Comparison of ENCODE assay signal across 8 cellular contexts in genomic region chr7:44573464-44574285, GRCh38. TPM values are rescaled to one million over a fixed set of nuclear protein-coding genes. Genes with fewer than 3 reads are reported as not detected.
A peak's percentile ranks its signal among the peaks of the same experiment; 100 is the strongest.
DNase-seq lines count a peak whose midpoint lies in the region; ATAC-seq and TF ChIP-seq lines count a peak whose summit lies in the region.

DDX56 (minus strand) TSS chr7:44573908; CDS start chr7:44573895, 13 bp downstream.

- intact Hi-C loops in esophagus squamous epithelium (cut with DNase I): no loop called here

- peaks cover 16% of the 10 kb centered on the region; the same call in 1 of the 2 replicates for H3K36me3 ChIP-seq in KMS-11 (ENCODE audit: insufficient read depth)
- H3K36me3 ChIP-seq in Peyer's patch: peaks cover 0 to 71% (median 0%) of the 10 kb centered on the region in 3 donors
- H3K36me3 ChIP-seq in esophagus squamous epithelium: peaks cover 34 to 75% (median 47%) of the 10 kb centered on the region in 3 donors

- peak within 1 kb of the TSS; percentile 90 for H3K4me2 ChIP-seq in KMS-11

- no peak within 1 kb of the TSS for H3K4me3 ChIP-seq in KMS-11 (IDR thresholded peaks at IDR 0.05; ENCODE audit: insufficient read depth, low read depth, low read length)
- H3K4me3 ChIP-seq in Peyer's patch: peak within 1 kb of the TSS; percentile 66 to 95 (median 88)
- peak within 1 kb of the TSS; percentile 67 to 94 (median 74) for H3K4me3 ChIP-seq in esophagus squamous epithelium

- peak; percentile 94 for ATAC-seq in GM21737 (IDR thresholded peaks at IDR 0.05; ENCODE audit: unreplicated experiment)

- H3K9me3 ChIP-seq in Peyer's patch: no peaks in the 10 kb centered on the region
- no peaks in the 10 kb centered on the region for H3K9me3 ChIP-seq in esophagus squamous epithelium

- no peaks in the 10 kb centered on the region for H4K20me1 ChIP-seq in KMS-11 (ENCODE audit: insufficient read depth)

- WGBS in esophagus squamous epithelium, 2 donors: 0% methylated on average over 4 to 27 of the region's 74 CpGs

- H3K27me3 ChIP-seq in KMS-11 (ENCODE audit: insufficient read depth, low read depth) (no peaks in the 10 kb centered on the region), Peyer's patch (no peaks in the 10 kb centered on the region), esophagus squamous epithelium (no peaks in the 10 kb centered on the region)

- TF ChIP-seq CTCF in KMS-11 (conservative IDR thresholded peaks at IDR 0.05; ENCODE audit: low read depth, low read length) (no peak), Peyer's patch (IDR thresholded peaks at IDR 0.05) (peak in 1 of 6 experiments; percentile 3), esophagus squamous epithelium (IDR thresholded peaks at IDR 0.05) (peak in 1 of 6 experiments; percentile 13)

- H3K27ac ChIP-seq in KMS-11 (peak within 1 kb of the TSS; percentile 55), Peyer's patch (peak within 1 kb of the TSS; percentile 78 to 95 (median 90)), esophagus squamous epithelium (peak within 1 kb of the TSS; percentile 82 to 92 (median 92))

- peak within 1 kb of the TSS; percentile 55 for H2AFZ ChIP-seq in KMS-11 (ENCODE audit: low read depth)

- H3K4me1 ChIP-seq in KMS-11 (ENCODE audit: low read depth, poor library complexity, severe bottlenecking) (peaks cover 25% of the 10 kb centered on the region), Peyer's patch (peaks cover 0 to 19% (median 4%) of the 10 kb centered on the region in 4 donors), esophagus squamous epithelium (peaks cover 11 to 33% (median 19%) of the 10 kb centered on the region in 3 donors)

- TF ChIP-seq POLR2A in Peyer's patch (IDR thresholded peaks at IDR 0.05) (peak; percentile 84 to 86), esophagus squamous epithelium (IDR thresholded peaks at IDR 0.05) (peak in 3 of 4 donors; percentile 47 to 87 (median 86))

- DNase-seq in DMS53 treated with DMSO at 0.1 percent for 48 hours (lab: John Stamatoyannopoulos, UW; ENCODE audit: unreplicated experiment) (peak; percentile 90), Peyer's patch (peak; percentile 94 to 97 (median 95)), esophagus squamous epithelium (lab: John Stamatoyannopoulos, UW) (peak; percentile 70), myocyte (ENCODE audit: low read depth) (peak; percentile 99)
- DNase-seq in activated T-cell treated with anti-CD3 and anti-CD28 coated beads, Interleukin-2, amount 50 U/mL, for 48 hours: peak; percentile 95
- peak; percentile 82 to 94 for DNase-seq in stimulated activated CD8-positive, alpha-beta memory T cell treated with anti-CD3 and anti-CD28 coated beads, Interleukin-7, amount 100 ng/mL, for 48 hours (ENCODE audit: extremely low read depth in 1 of 2, low read depth in 1 of 2)

- peaks cover 32% of the 10 kb centered on the region for H3K79me2 ChIP-seq in KMS-11 (ENCODE audit: insufficient read depth, low read depth)

- H3K9ac ChIP-seq in KMS-11: peak within 1 kb of the TSS; percentile 86

RNA-seq across cellular contexts. Expression of gene DDX56, which starts in this region (rescaled TPM):
- total RNA-seq in Peyer's patch: 10 to 100 TPM; 67.8 to 96.4 (median 88.9) TPM
- 10 to 100 TPM; 34.1 to 69.6 (median 50.0) TPM for total RNA-seq in esophagus squamous epithelium
- 118 and 123 TPM in 2 replicates for total RNA-seq in myocyte
- polyA plus RNA-seq in myocyte (2012): 85.8 TPM
